In genomic region chr20:8331740-8332412, GRCh38 we compare ENCODE assay signal across 15 cellular contexts.
DNase-seq lines count a peak whose midpoint lies in the region; ATAC-seq, FAIRE-seq and TF ChIP-seq lines count a peak whose summit lies in the region.
"Had no signal": no experiment of that assay in that cellular context is flagged by ENCODE, and none has a peak within 500 bp of the region (broad histone marks: within the 10 kb centered on the region; RNA-seq: fewer than 3 reads in every experiment).

No MANE protein-coding gene starts in this region.

- H3K9ac ChIP-seq in kidney (ENCODE audit: low read length in 2 of 2), result no peak overlapping the region

- intact Hi-C loops in body of pancreas (cut with DNase I) (no loop called here), kidney (cut with DNase I) (no loop called here)

- FAIRE-seq in kidney (lab: Jason Lieb, UNC), result no peak
- no peak for FAIRE-seq in HTR-8/SVneo (lab: Jason Lieb, UNC)
- FAIRE-seq: keratinocyte had no signal

- TF ChIP-seq CTCF in body of pancreas (IDR thresholded peaks at IDR 0.05) (no peak), kidney (IDR thresholded peaks at IDR 0.05; ENCODE audit: borderline replicate concordance, extremely low read depth, insufficient read depth) (no peak)

- 25 to 28% methylated on average over 6 of the region's 6 CpGs for WGBS in body of pancreas, 2 donors

- no peaks in the 10 kb centered on the region for H3K9me3 ChIP-seq in body of pancreas
- H3K9me3 ChIP-seq in kidney (ENCODE audit: control insufficient read depth in 1 of 2, low read length in 2 of 2), result no peaks in the 10 kb centered on the region
- H3K9me3 ChIP-seq: HAP-1 had no signal

- DNase-seq in AG08395 (ENCODE audit: low spot score) (peak; percentile 80), HK-2 (ENCODE audit: unreplicated experiment) (peak; percentile 12), body of pancreas (peak; percentile 31 to 55 (median 47)), kidney (peak; percentile 79), NCI-H1092 (lab: John Stamatoyannopoulos, UW) (no peak), cerebellar nuclear complex (lab: John Stamatoyannopoulos, UW) (no peak), erythroblast (lab: John Stamatoyannopoulos, UW) (no peak), HTR-8/SVneo (ENCODE audit: insufficient read length, low spot score) (no peak)
- DNase-seq: activated CD8-positive, alpha-beta T cell treated with anti-CD3 and anti-CD28 coated beads, Interleukin-2, amount 10 ng/mL, durations not matched to agents 7 days and 5 days; activated naive CD8-positive, alpha-beta T cell treated with anti-CD3 and anti-CD28 coated beads for 36 hours; stimulated activated CD4-positive, alpha-beta T cell treated with anti-CD3 and anti-CD28 coated beads, Interleukin-4, amount 100 ng/mL, for 24 hours; T-helper 17 cell had no signal

- peaks cover 40% of the 10 kb centered on the region for H3K4me1 ChIP-seq in body of pancreas
- no peaks in the 10 kb centered on the region for H3K4me1 ChIP-seq in kidney (ENCODE audit: control insufficient read depth in 1 of 2, insufficient read depth in 1 of 2, low read depth in 1 of 2, low read length in 2 of 2)

- H3K27ac ChIP-seq in body of pancreas (no peak overlapping the region), kidney (ENCODE audit: low read depth in 2 of 2, low read length in 2 of 2) (no peak overlapping the region)
- H3K27ac ChIP-seq: epithelial cell of prostate had no signal

- H3K4me3 ChIP-seq in body of pancreas (no peak overlapping the region), kidney (ENCODE audit: low read length in 2 of 2) (no peak overlapping the region)
- H3K4me3 ChIP-seq: HAP-1 had no signal

- no peak for TF ChIP-seq POLR2A in body of pancreas (IDR thresholded peaks at IDR 0.05)
- TF ChIP-seq POLR2A in erythroblast (IDR thresholded peaks at IDR 0.05; ENCODE audit: low read length), result no peak

- H3K27me3 ChIP-seq in body of pancreas, result no peaks in the 10 kb centered on the region

- H3K36me3 ChIP-seq in body of pancreas (replicated peaks in 1 of 2; ENCODE audit: insufficient read depth in 1 of 2, low read depth in 2 of 2) (no peaks in the 10 kb centered on the region), kidney (ENCODE audit: control insufficient read depth in 1 of 2, insufficient read depth in 2 of 2, low read length in 2 of 2) (no peaks in the 10 kb centered on the region)
- H3K36me3 ChIP-seq: HAP-1 had no signal

- ATAC-seq in body of pancreas, result peak; percentile 21
- ATAC-seq: activated CD8-positive, alpha-beta T cell treated with anti-CD3 and anti-CD28 coated beads, Interleukin-2, amount 10 ng/mL, durations not matched to agents 7 days and 5 days; T-helper 17 cell had no signal

Comparison
In these comparisons a context has a peak if more than half of its experiments do, and no peak if none do; other contexts are left out.
1. DNase-seq: peak in AG08395 (single experiment), HK-2 (single experiment), body of pancreas (4 of 4) and kidney (single experiment); none in NCI-H1092 (single experiment), cerebellar nuclear complex (0 of 2), erythroblast (0 of 2) and HTR-8/SVneo (single experiment).